ENCODE assay signal across 9 cellular contexts in the genomic region with DNA sequence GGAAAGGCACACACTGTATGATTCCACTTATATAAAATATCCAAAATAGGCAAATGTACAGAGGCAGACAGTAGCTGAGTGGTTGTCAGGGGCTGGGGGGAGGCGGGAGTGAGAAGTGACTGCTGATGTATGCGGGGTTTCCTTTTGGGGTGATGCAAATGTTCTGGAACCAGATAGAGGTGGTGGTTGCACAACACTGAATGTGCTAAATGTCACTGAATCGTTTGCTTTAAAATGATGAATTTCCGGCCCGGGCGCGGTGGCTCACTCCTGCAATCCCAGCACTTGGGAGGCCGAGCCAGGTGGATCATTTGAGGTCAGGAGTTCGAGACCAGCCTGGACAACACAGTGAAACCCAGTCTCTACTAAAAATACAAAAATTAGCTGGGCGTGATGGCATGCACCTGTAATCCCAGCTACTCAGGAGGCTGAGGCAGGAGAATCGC. TPM values are rescaled to one million over a fixed set of nuclear protein-coding genes. Genes with fewer than 3 reads are reported as not detected.
DNase-seq lines count a peak whose midpoint lies in the region; ATAC-seq and TF ChIP-seq lines count a peak whose summit lies in the region.
"Not testable (repeated sequence)": the region's sequence is repeated elsewhere in the genome, so short reads cannot be mapped to it uniquely, and the experiment has no call there.
"Had no signal": no experiment of that assay in that cellular context is flagged by ENCODE, and none has a peak within 500 bp of the region (broad histone marks: within the 10 kb centered on the region; RNA-seq: fewer than 3 reads in every experiment).

No MANE protein-coding gene starts in this region.

- H3K9me3 Mint-ChIP-seq in memory B cell, result not testable (repeated sequence)

- H3K4me1 Mint-ChIP-seq in memory B cell, result peaks cover 48% of the 10 kb centered on the region

- H3K9me3 ChIP-seq in esophagus muscularis mucosa, transverse colon: not testable (repeated sequence)

- H3K27ac Mint-ChIP-seq in memory B cell, result peak overlapping the region; percentile 93

- TF ChIP-seq EP300 in esophagus muscularis mucosa (IDR thresholded peaks at IDR 0.05); transverse colon (IDR thresholded peaks at IDR 0.05; ENCODE audit: low read depth): not testable (repeated sequence)

- ATAC-seq in GM18907 (IDR thresholded peaks at IDR 0.05; ENCODE audit: unreplicated experiment) (peak; percentile 45), memory B cell (ENCODE audit: low read depth) (peak; percentile 75)

- not testable (repeated sequence) for TF ChIP-seq CTCF in esophagus muscularis mucosa (IDR thresholded peaks at IDR 0.05); transverse colon (IDR thresholded peaks at IDR 0.05)

- peaks cover 0 to 19% (median 5%) of the 10 kb centered on the region in 4 donors for H3K4me1 ChIP-seq in esophagus muscularis mucosa
- not testable (repeated sequence) for H3K4me1 ChIP-seq in transverse colon

- peak overlapping the region in 3 of 4 donors; percentile 5 to 53 (median 13) for H3K27ac ChIP-seq in esophagus muscularis mucosa (replicated peaks in 1 of 4)
- peak overlapping the region; percentile 52 to 68 (median 60) for H3K27ac ChIP-seq in transverse colon

- not testable (repeated sequence) for H3K36me3 Mint-ChIP-seq in memory B cell

- not testable (repeated sequence) for TF ChIP-seq POLR2A in esophagus muscularis mucosa (IDR thresholded peaks at IDR 0.05; ENCODE audit: low read depth); transverse colon (IDR thresholded peaks at IDR 0.05)

- intact Hi-C loops in esophagus muscularis mucosa (cut with DNase I); transverse colon (cut with DNase I; ENCODE audit: low total_unique reads): not testable (repeated sequence)

- H3K27me3 Mint-ChIP-seq in memory B cell, result not testable (repeated sequence)

- peak overlapping the region; percentile 71 for H3K4me3 Mint-ChIP-seq in memory B cell

- peak; percentile 87 for DNase-seq in NOMO-1 treated with DMSO at 0.1 percent for 48 hours (lab: John Stamatoyannopoulos, UW; ENCODE audit: unreplicated experiment)
- peak; percentile 48 for DNase-seq in activated CD4-positive, alpha-beta T cell treated with anti-CD3 and anti-CD28 coated beads, Interleukin-2, amount 50 U/mL, for 1 hour
- DNase-seq in activated naive CD4-positive, alpha-beta T cell treated with anti-CD3 and anti-CD28 coated beads, Interleukin-2, amount 50 U/mL, for 16 hours, result peak; percentile 58
- not testable (repeated sequence) for DNase-seq in esophagus muscularis mucosa (ENCODE audit: extremely low spot score)
- DNase-seq in memory B cell (ENCODE audit: low spot score in 2 of 2), result peak; percentile 38 to 48
- peak; percentile 70 for DNase-seq in stimulated activated CD4-positive, alpha-beta T cell treated with anti-CD3 and anti-CD28 coated beads, Interleukin-4, amount 100 ng/mL, for 24 hours
- DNase-seq in transverse colon, result peak; percentile 66

- H3K4me3 ChIP-seq in esophagus muscularis mucosa, transverse colon: not testable (repeated sequence)

- H3K27me3 ChIP-seq in esophagus muscularis mucosa, transverse colon: not testable (repeated sequence)

- WGBS in esophagus muscularis mucosa, result 51% methylated on average over 11 of the region's 11 CpGs
- WGBS in transverse colon (ENCODE audit: low coverage in 1 of 2), 2 donors, result 53% methylated on average over 11 of the region's 11 CpGs; no CpG with 5 or more reads in 1 of the 2 donors

- H3K36me3 ChIP-seq in esophagus muscularis mucosa, transverse colon: not testable (repeated sequence)

- in situ Hi-C loops in transverse colon (cut with MboI; ENCODE audit: low pct_ligation_motif_present in 1 of 4, low pct_unique_long_range_greater_than_20kb in 1 of 4, low sequenced_read_pairs in 3 of 4), result not testable (repeated sequence)

RNA-seq across cellular contexts. Expression of gene IL12RB1, which starts 2.4 kb away (rescaled TPM):
- total RNA-seq in esophagus muscularis mucosa, result 1 to 10 TPM in 1 of 4 donors, under 1 TPM in 3; 0.42 to 2.0 (median 0.83) TPM
- 1 to 10 TPM in 1 of 4 donors, under 1 TPM in 1, not detected in 2; 0.55 to 2.1 TPM for total RNA-seq in transverse colon
- total RNA-seq: pulmonary artery endothelial cell had no signal

RNA-seq across cellular contexts. Expression of gene MAST3, which starts 8.5 kb away (rescaled TPM):
- total RNA-seq in esophagus muscularis mucosa (1 to 10 TPM; 5.0 to 8.5 (median 6.4) TPM), transverse colon (10 to 100 TPM; 27.2 to 53.5 (median 32.7) TPM)
